ENCODE assay signal across 18 cellular contexts in genomic region chrX:48512371-48512935, GRCh38. TPM values are rescaled to one million over a fixed set of nuclear protein-coding genes. Genes with fewer than 3 reads are reported as not detected.
DNase-seq lines count a peak whose midpoint lies in the region; ATAC-seq, FAIRE-seq and TF ChIP-seq lines count a peak whose summit lies in the region.
"Had no signal": no experiment of that assay in that cellular context is flagged by ENCODE, and none has a peak within 500 bp of the region (broad histone marks: within the 10 kb centered on the region; RNA-seq: fewer than 3 reads in every experiment).

No MANE protein-coding gene starts in this region.

- no peak overlapping the region for H3K27ac Mint-ChIP-seq in endodermal cell
- H3K27ac Mint-ChIP-seq: HFFc6 had no signal

- H3K36me3 Mint-ChIP-seq in endodermal cell (ENCODE audit: low read depth), result peaks cover 23% of the 10 kb centered on the region

- no peak overlapping the region for H3K4me2 ChIP-seq in trophoblast cell (ENCODE audit: low read length)
- H3K4me2 ChIP-seq: A549 had no signal

- TF ChIP-seq EP300 in sigmoid colon (IDR thresholded peaks at IDR 0.05), result no peak

- no peak overlapping the region for H2BK5ac ChIP-seq in trophoblast cell (ENCODE audit: low read depth, low read length, poor library complexity)

- POLR2A ChIA-PET in RWPE1 (lab: Yijun Ruan, JAX; ENCODE audit: low non-redundant PET), result no interaction called here

- no peaks in the 10 kb centered on the region for H3K79me2 ChIP-seq in trophoblast cell (ENCODE audit: control insufficient read depth, insufficient read depth, low read length, poor library complexity)

- H3K14ac ChIP-seq in trophoblast cell (ENCODE audit: low read length), result peak overlapping the region; percentile 30

- peak overlapping the region; percentile 25 for H3K18ac ChIP-seq in trophoblast cell (ENCODE audit: low read length)

- peak overlapping the region; percentile 67 for H2AK5ac ChIP-seq in trophoblast cell (ENCODE audit: low read length)

- H3K4me1 ChIP-seq in endodermal cell (ENCODE audit: control insufficient read depth, insufficient read depth, low read length), result no peaks in the 10 kb centered on the region
- H3K4me1 ChIP-seq in trophoblast cell (ENCODE audit: control insufficient read depth in 1 of 2, insufficient read depth in 2 of 2, low read length in 2 of 2), result peaks cover 28 to 42% of the 10 kb centered on the region in 2 experiments
- peaks cover 0 to 14% (median 8%) of the 10 kb centered on the region in 4 donors for H3K4me1 ChIP-seq in sigmoid colon

- peak overlapping the region; percentile 20 for H2BK120ac ChIP-seq in trophoblast cell (ENCODE audit: insufficient read depth, low read length, poor library complexity)

- H3K9me3 Mint-ChIP-seq in endodermal cell, result peaks cover 78% of the 10 kb centered on the region
- H3K9me3 Mint-ChIP-seq: CD8-positive, alpha-beta T cell; HFFc6 had no signal

- no peaks in the 10 kb centered on the region for H3K27me3 Mint-ChIP-seq in endodermal cell (ENCODE audit: insufficient read depth)

- DNase-seq in GM19239 (ENCODE audit: insufficient read length, low spot score), result no peak
- DNase-seq in RWPE1 (ENCODE audit: low spot score), result no peak
- DNase-seq in endodermal cell, result no peak
- DNase-seq in trophoblast cell, result no peak
- DNase-seq in sigmoid colon, result no peak
- DNase-seq: CD8-positive, alpha-beta T cell; COR-L47; DND-41; GDM1; HCEC 1CT; HFFc6 had no signal

- H4K8ac ChIP-seq in trophoblast cell (ENCODE audit: low read depth, low read length), result no peak overlapping the region

- no peaks in the 10 kb centered on the region for H3K9me3 ChIP-seq in endodermal cell (ENCODE audit: control insufficient read depth, low read length)
- peaks cover 2% of the 10 kb centered on the region for H3K9me3 ChIP-seq in trophoblast cell (ENCODE audit: insufficient read depth, low read depth, low read length)
- no peaks in the 10 kb centered on the region for H3K9me3 ChIP-seq in sigmoid colon
- H3K9me3 ChIP-seq: A549 had no signal

- no peak overlapping the region for H4K12ac ChIP-seq in trophoblast cell (ENCODE audit: low read depth, low read length)

- WGBS in endodermal cell (ENCODE audit: insufficient coverage in 1 of 2, insufficient read length in 1 of 2), 2 experiments, result 94% methylated on average over 20 of the region's 20 CpGs; no CpG with 5 or more reads in 1 of the 2 experiments
- no CpG with 5 or more reads among the region's 20 CpGs for WGBS in trophoblast cell (ENCODE audit: extremely low coverage, insufficient coverage, insufficient read length)
- whole genome bisulfite sequencing in sigmoid colon, 2 donors, result 96% methylated on average over 20 of the region's 20 CpGs

- H3K27me3 ChIP-seq in endodermal cell (ENCODE audit: control insufficient read depth, insufficient read depth, low read length, poor library complexity, severe bottlenecking) (no peaks in the 10 kb centered on the region), trophoblast cell (ENCODE audit: insufficient read depth, low read length) (no peaks in the 10 kb centered on the region), sigmoid colon (no peaks in the 10 kb centered on the region)

- peaks cover 4% of the 10 kb centered on the region for H3K4me1 Mint-ChIP-seq in endodermal cell

- TF ChIP-seq CTCF in RWPE1 (conservative IDR thresholded peaks at IDR 0.05; ENCODE audit: low read depth) (no peak), endodermal cell (conservative IDR thresholded peaks at IDR 0.05) (no peak), sigmoid colon (IDR thresholded peaks at IDR 0.05) (no peak)

- H3K9ac ChIP-seq in endodermal cell (ENCODE audit: extremely low read depth, low read length, poor library complexity, severe bottlenecking), result no peak overlapping the region
- no peak overlapping the region for H3K9ac ChIP-seq in trophoblast cell (ENCODE audit: low read length)

- CTCF ChIA-PET in RWPE1 (lab: Yijun Ruan, JAX), result no interaction called here

- H3K36me3 ChIP-seq in endodermal cell (ENCODE audit: control insufficient read depth, insufficient read depth, low read length), result peaks cover 52% of the 10 kb centered on the region
- peaks cover 0 to 2% of the 10 kb centered on the region in 2 experiments for H3K36me3 ChIP-seq in trophoblast cell (ENCODE audit: control insufficient read depth in 1 of 2, insufficient read depth in 2 of 2, low read length in 2 of 2)
- H3K36me3 ChIP-seq in sigmoid colon, result peaks cover 0 to 7% (median 0%) of the 10 kb centered on the region in 4 donors

- H3K23ac ChIP-seq in trophoblast cell (ENCODE audit: low read length), result no peak overlapping the region

- FAIRE-seq in GM19239 (lab: Jason Lieb, UNC), result peak; percentile 58
- FAIRE-seq: GM12892, HepG2, HTR-8/SVneo had no signal

- peak overlapping the region; percentile 65; the same call in 1 of the 2 replicates for H3K27ac ChIP-seq in RWPE1
- H3K27ac ChIP-seq in endodermal cell (ENCODE audit: low read depth, low read length), result no peak overlapping the region
- peak overlapping the region; percentile 68 for H3K27ac ChIP-seq in trophoblast cell (ENCODE audit: low read depth, low read length)
- no peak overlapping the region for H3K27ac ChIP-seq in sigmoid colon
- H3K27ac ChIP-seq: A549 had no signal

- H3K4ac ChIP-seq in trophoblast cell (ENCODE audit: low read depth, low read length), result no peak overlapping the region

- no peak for TF ChIP-seq POLR2A in sigmoid colon (IDR thresholded peaks at IDR 0.05)

- peaks cover 19% of the 10 kb centered on the region for H3K79me1 ChIP-seq in trophoblast cell (ENCODE audit: low read length)

- ATAC-seq in GM18511 (IDR thresholded peaks at IDR 0.05; ENCODE audit: unreplicated experiment) (no peak), SK-N-SH treated with all-trans-retinoic acid at 6 μM for 48 hours (no peak)
- ATAC-seq: A549; CD8-positive, alpha-beta T cell; HepG2 had no signal

- H4K91ac ChIP-seq in trophoblast cell (ENCODE audit: low read depth, low read length), result peak overlapping the region; percentile 36

- H3K4me3 ChIP-seq in endodermal cell (ENCODE audit: low read length) (peak overlapping the region; percentile 80), trophoblast cell (ENCODE audit: low read depth, low read length) (no peak overlapping the region), sigmoid colon (no peak overlapping the region)
- H3K4me3 ChIP-seq: A549 had no signal

- peak overlapping the region; percentile 28 for H2BK12ac ChIP-seq in trophoblast cell (ENCODE audit: low read length)

- intact Hi-C loops in sigmoid colon (cut with DNase I), result no loop called here

- H3K4me3 Mint-ChIP-seq in endodermal cell, result no peak overlapping the region
- H3K4me3 Mint-ChIP-seq: CD14-positive monocyte; CD8-positive, alpha-beta T cell; HFFc6 had no signal

- no peak overlapping the region for H2AFZ ChIP-seq in trophoblast cell (ENCODE audit: insufficient read depth, low read length, poor library complexity)

TF ChIP-seq in SK-N-SH treated with all-trans-retinoic acid at 6 μM for 48 hours, 23 proteins besides CTCF, POLR2A, EP300 and RAD21 (continues in another document):
- TF ChIP-seq ZNF70 (CRISPR knock-in tag; IDR thresholded peaks at IDR 0.05) (no peak), BACH2 (CRISPR knock-in tag; IDR thresholded peaks at IDR 0.05; ENCODE audit: borderline replicate concordance) (no peak), ISL1 (CRISPR knock-in tag; IDR thresholded peaks at IDR 0.05) (no peak), GLIS3 (CRISPR knock-in tag; IDR thresholded peaks at IDR 0.05) (no peak), ESRRG (CRISPR knock-in tag; IDR thresholded peaks at IDR 0.05) (no peak), CSDC2 (CRISPR knock-in tag; IDR thresholded peaks at IDR 0.05) (no peak), ZFP3 (CRISPR knock-in tag; IDR thresholded peaks at IDR 0.05) (no peak), ZC3H10 (CRISPR knock-in tag; IDR thresholded peaks at IDR 0.05) (no peak), PPARA (CRISPR knock-in tag; IDR thresholded peaks at IDR 0.05; ENCODE audit: borderline replicate concordance) (no peak), CSRNP3 (CRISPR knock-in tag; IDR thresholded peaks at IDR 0.05) (no peak), TCF4 (CRISPR knock-in tag; IDR thresholded peaks at IDR 0.05; ENCODE audit: borderline replicate concordance) (no peak)

RNA-seq across cellular contexts. Expression of gene PORCN, which starts 3.7 kb away (rescaled TPM):
- total RNA-seq in endodermal cell (10 to 100 TPM; 51.1 to 54.4 TPM), sigmoid colon (10 to 100 TPM; 12.2 to 13.3 (median 12.9) TPM)
- 40.1 TPM for polyA plus RNA-seq in endodermal cell (2013, experiment 1 of 2)
- 45.9 TPM for polyA plus RNA-seq in endodermal cell (2013, experiment 2 of 2)
- 29.8 and 31.0 TPM in 2 replicates for polyA plus RNA-seq in trophoblast cell (2013)
- polyA plus RNA-seq in sigmoid colon, result 1 to 10 TPM; 1.2 to 7.4 (median 3.2) TPM

RNA-seq across cellular contexts. Expression of gene EBP, which starts 9.2 kb away (rescaled TPM):
- 100 to 1,000 TPM; 105 to 119 TPM for total RNA-seq in endodermal cell
- polyA plus RNA-seq in endodermal cell (2013, experiment 1 of 2), result 155 TPM
- polyA plus RNA-seq in endodermal cell (2013, experiment 2 of 2), result 164 TPM
- 118 TPM in 2 replicates for polyA plus RNA-seq in trophoblast cell (2013)
- total RNA-seq in sigmoid colon, result 10 to 100 TPM; 14.3 to 25.3 (median 18.6) TPM
- 100 to 1,000 TPM in 1 of 3 donors, 10 to 100 TPM in 2; 47.4 to 310 (median 65.4) TPM for polyA plus RNA-seq in sigmoid colon

RNA-seq across cellular contexts. Expression of gene TBC1D25, which starts 27.1 kb away (rescaled TPM):
- 1 to 10 TPM; 7.0 to 7.6 TPM for total RNA-seq in endodermal cell
- polyA plus RNA-seq in endodermal cell (2013, experiment 1 of 2), result 7.3 TPM
- polyA plus RNA-seq in endodermal cell (2013, experiment 2 of 2), result 6.5 TPM
- 7.7 and 7.9 TPM in 2 replicates for polyA plus RNA-seq in trophoblast cell (2013)
- total RNA-seq in sigmoid colon, result 10 to 100 TPM; 10.4 to 14.6 (median 11.9) TPM
- 1 to 10 TPM; 5.8 to 9.6 (median 7.8) TPM for polyA plus RNA-seq in sigmoid colon

RNA-seq across cellular contexts. Expression of gene FTSJ1, which starts 36.5 kb away (rescaled TPM):
- total RNA-seq in endodermal cell (10 to 100 TPM; 47.3 to 54.3 TPM), sigmoid colon (10 to 100 TPM; 24.6 to 39.9 (median 28.4) TPM)
- polyA plus RNA-seq in endodermal cell (2013, experiment 1 of 2), result 46.1 TPM
- 43.6 TPM for polyA plus RNA-seq in endodermal cell (2013, experiment 2 of 2)
- 48.6 and 51.3 TPM in 2 replicates for polyA plus RNA-seq in trophoblast cell (2013)
- polyA plus RNA-seq in sigmoid colon, result 10 to 100 TPM; 15.6 to 37.4 (median 18.5) TPM

RNA-seq across cellular contexts. Expression of gene SLC38A5, which starts 42.4 kb away (rescaled TPM):
- total RNA-seq in endodermal cell (10 to 100 TPM; 22.4 to 40.7 TPM), sigmoid colon (1 to 10 TPM; 1.9 to 4.6 (median 3.7) TPM)
- polyA plus RNA-seq in endodermal cell (2013, experiment 1 of 2), result 23.3 TPM
- polyA plus RNA-seq in endodermal cell (2013, experiment 2 of 2), result 26.2 TPM
- polyA plus RNA-seq in trophoblast cell (2013), result 0.71 and 0.86 TPM in 2 replicates
- polyA plus RNA-seq in sigmoid colon, result 10 to 100 TPM in 1 of 3 donors, 1 to 10 TPM in 2; 3.7 to 68.4 (median 4.2) TPM

Comparison
In these comparisons a context has a peak if more than half of its experiments do, and no peak if none do; other contexts are left out.
1. H3K27ac ChIP-seq: peak in RWPE1 (single experiment) and trophoblast cell (single experiment); none in endodermal cell (single experiment) and sigmoid colon (0 of 4).
2. RNA of gene EBP, which starts 9.2 kb away (total RNA-seq): 105 to 119 TPM in endodermal cell; 14.3 to 25.3 TPM in sigmoid colon; every median in the first group is over 4 times any median in the second.